In genomic region chr13:98488736-98489135, GRCh38 we compare ENCODE assay signal across 12 cellular contexts.
DNase-seq lines count a peak whose midpoint lies in the region; ATAC-seq, FAIRE-seq and TF ChIP-seq lines count a peak whose summit lies in the region.
"Had no signal": no experiment of that assay in that cellular context is flagged by ENCODE, and none has a peak within 500 bp of the region (broad histone marks: within the 10 kb centered on the region; RNA-seq: fewer than 3 reads in every experiment).

No MANE protein-coding gene starts in this region.

- WGBS in heart right ventricle, 2 donors: 76 to 82% methylated on average over 11 of the region's 11 CpGs

- no peak overlapping the region for H3K4me3 ChIP-seq in heart right ventricle
- H3K4me3 ChIP-seq: ovary had no signal

- peaks cover 4 to 84% (median 77%) of the 10 kb centered on the region in 9 donors for H3K4me1 ChIP-seq in heart right ventricle

- ATAC-seq in GM21515 (IDR thresholded peaks at IDR 0.05; ENCODE audit: unreplicated experiment): peak; percentile 61
- peak; percentile 64 for ATAC-seq in HG03196 (IDR thresholded peaks at IDR 0.05; ENCODE audit: unreplicated experiment)
- no peak for ATAC-seq in heart right ventricle

- H3K27ac ChIP-seq in epithelial cell of prostate: peak overlapping the region; percentile 98
- H3K27ac ChIP-seq in heart right ventricle: no peak overlapping the region
- H3K27ac ChIP-seq: ovary had no signal

- no peak for TF ChIP-seq POLR2A in GM12891 (IDR thresholded peaks at IDR 0.05; ENCODE audit: low read depth, low read length)

- H3K9me3 ChIP-seq in heart right ventricle: no peaks in the 10 kb centered on the region
- H3K9me3 ChIP-seq: ovary had no signal

- TF ChIP-seq CTCF in heart right ventricle (IDR thresholded peaks at IDR 0.05): no peak

- H3K27me3 ChIP-seq in heart right ventricle: no peaks in the 10 kb centered on the region
- H3K27me3 ChIP-seq: ovary had no signal

- intact Hi-C loops in heart right ventricle (cut with DNase I): loop anchor here in 2 of 10 donors (10.0 kb wide), 1 partner anchor 86 kb away; the partner anchor contains the start of gene STK24 (in 2 of the 2)

- DNase-seq in GM12891 (ENCODE audit: insufficient read length, low spot score) (no peak), epithelial cell of prostate (ENCODE audit: low read depth, low spot score) (no peak), RCC 7860 (ENCODE audit: low spot score) (no peak), heart right ventricle (no peak), kidney tubule cell (ENCODE audit: low spot score) (no peak)
- DNase-seq in stimulated activated CD4-positive, alpha-beta T cell treated with anti-CD3 and anti-CD28 coated beads, Interleukin-2, amount 100 ng/mL, for 24 hours: no peak
- DNase-seq: activated effector memory CD4-positive, alpha-beta T cell treated with Interleukin-2 at 50 U/mL for 16 hours; C1 segment of cervical spinal cord; NCI-H345; ovary had no signal

- no peaks in the 10 kb centered on the region for H3K36me3 ChIP-seq in heart right ventricle
- H3K36me3 ChIP-seq: ovary had no signal

- FAIRE-seq in GM12891 (lab: Jason Lieb, UNC) (peak; percentile 70), RCC 7860 (lab: Jason Lieb, UNC) (no peak)

TF ChIP-seq in GM12891, 5 proteins besides CTCF, POLR2A, EP300 and RAD21:
- TF ChIP-seq SPI1 (IDR thresholded peaks at IDR 0.05; ENCODE audit: low read depth, low read length) (no peak), TAF1 (IDR thresholded peaks at IDR 0.05; ENCODE audit: low read depth, low read length) (no peak), POU2F2 (IDR thresholded peaks at IDR 0.05; ENCODE audit: low read depth, low read length) (no peak), PAX5 (IDR thresholded peaks at IDR 0.05; ENCODE audit: insufficient read depth, low read length, severe bottlenecking) (no peak), POLR2AphosphoS5 (IDR thresholded peaks at IDR 0.05; ENCODE audit: low read depth, low read length) (no peak)

Comparison
In these comparisons a context has a peak if more than half of its experiments do, and no peak if none do; other contexts are left out.
1. ATAC-seq: peak in GM21515 (single experiment) and HG03196 (single experiment); none in heart right ventricle (0 of 8).